35 cellular contexts compared by ENCODE assay signal in the genomic region with DNA sequence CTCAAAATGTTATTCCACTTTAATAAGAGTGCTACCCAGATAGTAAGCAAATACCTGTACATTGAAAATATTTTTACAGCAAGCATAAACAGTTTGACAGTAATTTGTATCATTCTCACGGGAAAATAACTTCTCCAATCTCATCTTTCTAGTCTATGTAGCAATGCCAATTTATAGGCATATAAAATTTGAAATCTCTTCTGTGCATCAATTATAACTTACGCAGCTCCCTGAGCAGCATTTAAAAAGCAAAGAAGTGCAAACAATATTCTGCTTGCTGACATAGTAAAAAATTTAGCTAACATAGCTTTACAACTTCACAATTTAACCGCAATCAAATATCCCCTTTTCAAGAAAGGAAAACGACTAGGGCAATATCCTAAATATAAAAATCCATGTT.
"Had no signal": no experiment of that assay in that cellular context is flagged by ENCODE, and none has a peak within 500 bp of the region (broad histone marks: within the 10 kb centered on the region; RNA-seq: fewer than 3 reads in every experiment).

No MANE protein-coding gene starts in this region.

- H3K27ac ChIP-seq: KMS-11 had no signal

- H3K4me3 ChIP-seq: MG63 had no signal

- H3K36me3 ChIP-seq: MG63 had no signal

- DNase-seq: Karpas-422, Kasumi-1, KG1, MG63, MM.1S, MV-4-11, NCI-H1092, NCI-H1092 treated with DMSO at 0.1 percent for 48 hours, NCI-H1105, NCI-H1105 treated with DMSO at 0.1 percent for 48 hours, NCI-H1417, NCI-H1417 treated with DMSO at 0.1 percent for 48 hours, NCI-H1436, NCI-H1436 treated with DMSO at 0.1 percent for 48 hours, NCI-H146, NCI-H1694, NCI-H1694 treated with DMSO at 0.1 percent for 48 hours, NCI-H187, NCI-H187 treated with DMSO at 0.1 percent for 48 hours, NCI-H1930, NCI-H2029, NCI-H2029 treated with DMSO at 0.1 percent for 48 hours, NCI-H2081, NCI-H2081 treated with DMSO at 0.1 percent for 48 hours, NCI-H2107, NCI-H2171, NCI-H2171 treated with DMSO at 0.1 percent for 48 hours, NCI-H2227 treated with DMSO at 0.1 percent for 48 hours, NCI-H226, NCI-H345, NCI-H446, NCI-H446 treated with DMSO at 0.1 percent for 48 hours, NCI-H510A, NCI-H510A treated with DMSO at 0.1 percent for 48 hours had no signal

- H3K9me3 ChIP-seq: MG63 had no signal

- H3K4me2 ChIP-seq: KMS-11 had no signal

- H3K27me3 ChIP-seq: MG63 had no signal

- H3K9ac ChIP-seq: KMS-11 had no signal
